ENCODE assay signal across 1 cellular context in genomic region chr6:28863607-28864320, GRCh38.
TF ChIP-seq lines count a peak whose summit lies in the region.

No MANE protein-coding gene starts in this region.

TF ChIP-seq in GM12878, 131 proteins besides CTCF, POLR2A, EP300 and RAD21 (continued from another document and continues in another):
- TF ChIP-seq SPI1 (IDR thresholded peaks at IDR 0.05; ENCODE audit: borderline replicate concordance, insufficient read depth, low read depth, low read length), result no peak
- no peak for TF ChIP-seq MEF2A (IDR thresholded peaks at IDR 0.05; ENCODE audit: insufficient read depth, low read depth, low read length)
- TF ChIP-seq RCOR1 (conservative IDR thresholded peaks at IDR 0.05; ENCODE audit: low read depth, low read length), result no peak
- peak; percentile 64 for TF ChIP-seq RELA (IDR thresholded peaks at IDR 0.05; ENCODE audit: borderline replicate concordance, partially characterized antibody)
- TF ChIP-seq WRNIP1 (IDR thresholded peaks at IDR 0.05; ENCODE audit: borderline replicate concordance, low read depth, low read length), result no peak
- peak; percentile 39; the same call in 1 of the 2 replicates for TF ChIP-seq NBN (IDR thresholded peaks at IDR 0.05)
- TF ChIP-seq NKRF (conservative IDR thresholded peaks at IDR 0.05), result 0 out of 2 replicates have a peak, but pooled peaks have one; percentile 51
- no peak for TF ChIP-seq NFXL1 (IDR thresholded peaks at IDR 0.05; ENCODE audit: borderline replicate concordance)
- peak; percentile 92; the same call in 1 of the 2 replicates for TF ChIP-seq RB1 (IDR thresholded peaks at IDR 0.05; ENCODE audit: borderline replicate concordance)
- no peak for TF ChIP-seq STAT3 (IDR thresholded peaks at IDR 0.05; ENCODE audit: low read depth, low read length)
- no peak for TF ChIP-seq PBX3 (IDR thresholded peaks at IDR 0.05; ENCODE audit: insufficient replicate concordance, low read depth, low read length)
- no peak for TF ChIP-seq TCF3 (IDR thresholded peaks at IDR 0.05; ENCODE audit: borderline replicate concordance, insufficient read depth, low read depth, low read length)
- TF ChIP-seq SMARCA5 (IDR thresholded peaks at IDR 0.05), result peak; percentile 88
- TF ChIP-seq EZH2 (IDR thresholded peaks at IDR 0.05; ENCODE audit: borderline replicate concordance, control insufficient read depth, low read depth, low read length), result no peak
- 0 out of 2 replicates have a peak, but pooled peaks have one; percentile 70 for TF ChIP-seq CBX5 (IDR thresholded peaks at IDR 0.05; ENCODE audit: low read depth)
- TF ChIP-seq E4F1 (IDR thresholded peaks at IDR 0.05; ENCODE audit: borderline replicate concordance, partially characterized antibody), result no peak
- peak; percentile 96 for TF ChIP-seq ZSCAN29 (IDR thresholded peaks at IDR 0.05)
- TF ChIP-seq CEBPB (IDR thresholded peaks at IDR 0.05; ENCODE audit: borderline replicate concordance in 1 of 2, low read depth in 2 of 2, low read length in 2 of 2), result no peak
- TF ChIP-seq LARP7 (IDR thresholded peaks at IDR 0.05), result no peak; the same call in 1 of the 2 replicates
- TF ChIP-seq ZBTB33 (IDR thresholded peaks at IDR 0.05), result no peak
- no peak for TF ChIP-seq RFX5 (IDR thresholded peaks at IDR 0.05; ENCODE audit: low read depth, low read length)
- 0 out of 2 replicates have a peak, but pooled peaks have one; percentile 21 for TF ChIP-seq BACH1 (IDR thresholded peaks at IDR 0.05; ENCODE audit: borderline replicate concordance)
- no peak for TF ChIP-seq DPF2 (IDR thresholded peaks at IDR 0.05)
- TF ChIP-seq PAX5 (IDR thresholded peaks at IDR 0.05; ENCODE audit: borderline replicate concordance, low read depth, low read length), result no peak; the same call in 1 of the 2 replicates
- TF ChIP-seq TARDBP (IDR thresholded peaks at IDR 0.05; ENCODE audit: borderline replicate concordance), result peak; percentile 96
- TF ChIP-seq ATF2 (IDR thresholded peaks at IDR 0.05; ENCODE audit: low read length), result no peak
- TF ChIP-seq ESRRA (IDR thresholded peaks at IDR 0.05; ENCODE audit: low read length), result peak; percentile 43; the same call in 1 of the 2 replicates
- 0 out of 2 replicates have a peak, but pooled peaks have one; percentile 44 for TF ChIP-seq ZNF217 (IDR thresholded peaks at IDR 0.05)
- TF ChIP-seq PRDM15 (CRISPR knock-in tag; IDR thresholded peaks at IDR 0.05), result no peak
- no peak for TF ChIP-seq SMAD1 (IDR thresholded peaks at IDR 0.05; ENCODE audit: low read depth, partially characterized antibody)
- 0 out of 2 replicates have a peak, but pooled peaks have one; percentile 50 for TF ChIP-seq ZNF687 (IDR thresholded peaks at IDR 0.05)
- no peak for TF ChIP-seq ZNF274 (IDR thresholded peaks at IDR 0.05; ENCODE audit: insufficient read depth, insufficient read length)
- no peak for TF ChIP-seq RAD51 (IDR thresholded peaks at IDR 0.05)
- no peak for TF ChIP-seq POLR2AphosphoS2 (IDR thresholded peaks at IDR 0.05; ENCODE audit: low read depth, low read length)
- TF ChIP-seq EED (IDR thresholded peaks at IDR 0.05; ENCODE audit: low read depth), result no peak
- TF ChIP-seq RELB (IDR thresholded peaks at IDR 0.05; ENCODE audit: low read depth), result no peak
- peak; percentile 45 for TF ChIP-seq RUNX3 (IDR thresholded peaks at IDR 0.05; ENCODE audit: low read length)
- peak; percentile 89; the same call in 1 of the 2 replicates for TF ChIP-seq ZNF207 (IDR thresholded peaks at IDR 0.05; ENCODE audit: borderline replicate concordance)
- TF ChIP-seq HCFC1 (IDR thresholded peaks at IDR 0.05; ENCODE audit: low read length), result 0 out of 2 replicates have a peak, but pooled peaks have one; percentile 30
- TF ChIP-seq CREB1 (IDR thresholded peaks at IDR 0.05; ENCODE audit: low read depth), result peak; percentile 52; the same call in 1 of the 2 replicates
- no peak for TF ChIP-seq PKNOX1 (IDR thresholded peaks at IDR 0.05)
- TF ChIP-seq MTA3 (IDR thresholded peaks at IDR 0.05; ENCODE audit: borderline replicate concordance, low read length), result no peak
- TF ChIP-seq MXI1 (IDR thresholded peaks at IDR 0.05; ENCODE audit: low read depth, low read length), result no peak
